In the genomic region with DNA sequence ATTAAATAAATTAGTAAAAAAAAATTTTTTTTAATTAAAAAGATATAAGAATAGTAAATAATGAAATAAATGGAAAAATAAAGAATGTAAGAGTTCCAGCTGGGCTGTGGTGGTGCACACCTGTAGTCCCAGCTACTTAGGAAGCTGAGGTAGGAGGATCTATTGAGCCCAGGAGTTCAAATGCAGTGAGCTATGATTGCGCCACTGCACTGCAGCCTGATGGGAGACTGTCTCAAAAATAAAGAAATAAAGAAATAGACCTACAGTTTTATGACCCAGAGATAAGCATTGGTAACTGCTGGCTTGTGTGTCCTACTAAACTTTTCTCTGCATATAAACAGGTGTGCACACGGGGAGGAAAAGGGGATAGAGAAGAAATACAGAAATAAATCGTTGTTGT, we compare ENCODE assay signal across 9 cellular contexts. TPM values are rescaled to one million over a fixed set of nuclear protein-coding genes. Genes with fewer than 3 reads are reported as not detected.
DNase-seq lines count a peak whose midpoint lies in the region; ATAC-seq and TF ChIP-seq lines count a peak whose summit lies in the region.
"Had no signal": no experiment of that assay in that cellular context is flagged by ENCODE, and none has a peak within 500 bp of the region (broad histone marks: within the 10 kb centered on the region; RNA-seq: fewer than 3 reads in every experiment).

No MANE protein-coding gene starts in this region.

- H3K36me3 ChIP-seq in suprapubic skin (no peaks in the 10 kb centered on the region), aorta (ENCODE audit: control insufficient read depth in 1 of 2, insufficient read depth in 2 of 2, low read length in 1 of 2) (no peaks in the 10 kb centered on the region)
- H3K36me3 ChIP-seq: gastrocnemius medialis had no signal

- H3K4me1 ChIP-seq in suprapubic skin: peaks cover 16% of the 10 kb centered on the region
- H3K4me1 ChIP-seq in aorta (ENCODE audit: control insufficient read depth in 1 of 2, insufficient read depth in 2 of 2, low read length in 2 of 2): no peaks in the 10 kb centered on the region

- no peak for TF ChIP-seq POLR2A in suprapubic skin (IDR thresholded peaks at IDR 0.05)

- no peak for ATAC-seq in aorta (ENCODE audit: low FRiP score)
- no peak for ATAC-seq in HG02938 (IDR thresholded peaks at IDR 0.05; ENCODE audit: unreplicated experiment)

- H3K4me3 ChIP-seq in iPS-18c (ENCODE audit: insufficient read depth, low read depth, low read length): peak overlapping the region; percentile 43; the same call in 1 of the 2 replicates
- peak overlapping the region; percentile 34 for H3K4me3 ChIP-seq in suprapubic skin
- H3K4me3 ChIP-seq in aorta (ENCODE audit: low read length in 2 of 2): no peak overlapping the region

- no peaks in the 10 kb centered on the region for H3K27me3 ChIP-seq in suprapubic skin
- no peaks in the 10 kb centered on the region for H3K27me3 ChIP-seq in aorta (ENCODE audit: control insufficient read depth in 1 of 2, insufficient read depth in 2 of 2, low read length in 1 of 2)
- H3K27me3 ChIP-seq: gastrocnemius medialis had no signal

- CTCF ChIA-PET in activated CD4-positive, alpha-beta T cell treated with anti-CD3 and anti-CD28 coated beads, Interleukin-2, amount 10 ng/mL, durations not matched to agents 7 days and 5 days (lab: Charles Lee): interaction anchor here (0.8 to 2.1 kb wide), 32 partner anchors 8 to 373 kb away, joined by 3 to 20 read pairs (median 4); a partner anchor contains a TSS
- CTCF ChIA-PET in activated CD4-positive, alpha-beta memory T cell treated with anti-CD3 and anti-CD28 coated beads, Interleukin-2, amount 10 ng/mL, durations not matched to agents 7 days and 5 days (lab: Charles Lee): interaction anchor here (0.6 to 1.8 kb wide), 28 partner anchors 9 to 320 kb away, joined by 3 to 58 read pairs (median 4); a partner anchor contains a TSS

- TF ChIP-seq CTCF in suprapubic skin (IDR thresholded peaks at IDR 0.05): no peak

- DNase-seq in activated CD4-positive, alpha-beta T cell treated with anti-CD3 and anti-CD28 coated beads, Interleukin-2, amount 10 ng/mL, durations not matched to agents 7 days and 5 days: no peak
- DNase-seq in activated CD4-positive, alpha-beta T cell treated with anti-CD3 and anti-CD28 coated beads for 1 hour: no peak
- no peak for DNase-seq in activated CD4-positive, alpha-beta memory T cell treated with anti-CD3 and anti-CD28 coated beads, Interleukin-2, amount 10 ng/mL, durations not matched to agents 7 days and 5 days
- DNase-seq in suprapubic skin (ENCODE audit: low spot score in 2 of 2): no peak
- DNase-seq in globus pallidus (ENCODE audit: low spot score): no peak
- DNase-seq in aorta: no peak

- H3K27ac ChIP-seq in suprapubic skin (no peak overlapping the region), aorta (ENCODE audit: low read depth in 1 of 2, low read length in 2 of 2) (no peak overlapping the region)

- 59% methylated on average over 3 of the region's 3 CpGs for WGBS in suprapubic skin
- 71 to 72% methylated on average over 3 of the region's 3 CpGs for WGBS in aorta, 2 donors

- H3K9me3 Mint-ChIP-seq in activated CD4-positive, alpha-beta T cell treated with anti-CD3 and anti-CD28 coated beads, Interleukin-2, amount 10 ng/mL, durations not matched to agents 7 days and 5 days: peaks cover 3% of the 10 kb centered on the region
- H3K9me3 Mint-ChIP-seq in activated CD4-positive, alpha-beta memory T cell treated with anti-CD3 and anti-CD28 coated beads, Interleukin-2, amount 10 ng/mL, durations not matched to agents 7 days and 5 days: peaks cover 3% of the 10 kb centered on the region

- peak overlapping the region; percentile 83 for H3K27ac Mint-ChIP-seq in activated CD4-positive, alpha-beta T cell treated with anti-CD3 and anti-CD28 coated beads, Interleukin-2, amount 10 ng/mL, durations not matched to agents 7 days and 5 days
- H3K27ac Mint-ChIP-seq in activated CD4-positive, alpha-beta memory T cell treated with anti-CD3 and anti-CD28 coated beads, Interleukin-2, amount 10 ng/mL, durations not matched to agents 7 days and 5 days: peak overlapping the region; percentile 82

- POLR2A ChIA-PET in activated CD4-positive, alpha-beta T cell treated with anti-CD3 and anti-CD28 coated beads, Interleukin-2, amount 10 ng/mL, durations not matched to agents 7 days and 5 days (lab: Charles Lee): no interaction called here
- POLR2A ChIA-PET in activated CD4-positive, alpha-beta memory T cell treated with anti-CD3 and anti-CD28 coated beads, Interleukin-2, amount 10 ng/mL, durations not matched to agents 7 days and 5 days (lab: Charles Lee): interaction anchor here (0.5 to 4.0 kb wide), 11 partner anchors 17 to 1174 kb away, joined by 3 to 37 read pairs (median 4); a partner anchor contains a TSS

- H3K4me1 Mint-ChIP-seq in activated CD4-positive, alpha-beta T cell treated with anti-CD3 and anti-CD28 coated beads, Interleukin-2, amount 10 ng/mL, durations not matched to agents 7 days and 5 days: peaks cover 36% of the 10 kb centered on the region
- peaks cover 49% of the 10 kb centered on the region for H3K4me1 Mint-ChIP-seq in activated CD4-positive, alpha-beta memory T cell treated with anti-CD3 and anti-CD28 coated beads, Interleukin-2, amount 10 ng/mL, durations not matched to agents 7 days and 5 days

- intact Hi-C loops in aorta (cut with DNase I): no loop called here

- no peak for TF ChIP-seq EP300 in suprapubic skin (IDR thresholded peaks at IDR 0.05)

- peak overlapping the region; percentile 61 for H3K4me3 Mint-ChIP-seq in activated CD4-positive, alpha-beta T cell treated with anti-CD3 and anti-CD28 coated beads, Interleukin-2, amount 10 ng/mL, durations not matched to agents 7 days and 5 days
- H3K4me3 Mint-ChIP-seq in activated CD4-positive, alpha-beta memory T cell treated with anti-CD3 and anti-CD28 coated beads, Interleukin-2, amount 10 ng/mL, durations not matched to agents 7 days and 5 days: peak overlapping the region; percentile 72

- no peaks in the 10 kb centered on the region for H3K36me3 Mint-ChIP-seq in activated CD4-positive, alpha-beta T cell treated with anti-CD3 and anti-CD28 coated beads, Interleukin-2, amount 10 ng/mL, durations not matched to agents 7 days and 5 days (ENCODE audit: low read depth)
- H3K36me3 Mint-ChIP-seq in activated CD4-positive, alpha-beta memory T cell treated with anti-CD3 and anti-CD28 coated beads, Interleukin-2, amount 10 ng/mL, durations not matched to agents 7 days and 5 days (ENCODE audit: low read depth): peaks cover 7% of the 10 kb centered on the region

- no peaks in the 10 kb centered on the region for H3K27me3 Mint-ChIP-seq in activated CD4-positive, alpha-beta T cell treated with anti-CD3 and anti-CD28 coated beads, Interleukin-2, amount 10 ng/mL, durations not matched to agents 7 days and 5 days
- H3K27me3 Mint-ChIP-seq in activated CD4-positive, alpha-beta memory T cell treated with anti-CD3 and anti-CD28 coated beads, Interleukin-2, amount 10 ng/mL, durations not matched to agents 7 days and 5 days: no peaks in the 10 kb centered on the region

- H3K9me3 ChIP-seq in iPS-18c (ENCODE audit: control insufficient read depth, insufficient read depth, low read length): no peaks in the 10 kb centered on the region
- no peaks in the 10 kb centered on the region for H3K9me3 ChIP-seq in suprapubic skin
- no peaks in the 10 kb centered on the region for H3K9me3 ChIP-seq in aorta (ENCODE audit: control insufficient read depth, low read length)
- H3K9me3 ChIP-seq: gastrocnemius medialis had no signal

RNA-seq across cellular contexts. Expression of a gene that starts 7.8 kb away (rescaled TPM):
- 10 to 100 TPM; 20.8 to 21.4 TPM for total RNA-seq in activated CD4-positive, alpha-beta T cell treated with anti-CD3 and anti-CD28 coated beads, Interleukin-2, amount 10 ng/mL, durations not matched to agents 7 days and 5 days
- total RNA-seq in activated CD4-positive, alpha-beta memory T cell treated with anti-CD3 and anti-CD28 coated beads, Interleukin-2, amount 10 ng/mL, durations not matched to agents 7 days and 5 days: 10 to 100 TPM; 30.7 to 33.9 TPM
- 1 to 10 TPM; 5.0 to 8.3 (median 6.6) TPM for total RNA-seq in suprapubic skin
- total RNA-seq in aorta: 10 to 100 TPM in 1 of 2 donors, 1 to 10 TPM in 1; 8.9 to 10.9 TPM
- 1 to 10 TPM; 2.1 to 2.5 TPM for polyA plus RNA-seq in aorta

RNA-seq across cellular contexts. Expression of a gene that starts 28.3 kb away (rescaled TPM):
- not detected for total RNA-seq in activated CD4-positive, alpha-beta T cell treated with anti-CD3 and anti-CD28 coated beads, Interleukin-2, amount 10 ng/mL, durations not matched to agents 7 days and 5 days
- under 1 TPM in 1 of 2 experiments, not detected in 1; 0.13 TPM for total RNA-seq in activated CD4-positive, alpha-beta memory T cell treated with anti-CD3 and anti-CD28 coated beads, Interleukin-2, amount 10 ng/mL, durations not matched to agents 7 days and 5 days
- total RNA-seq in suprapubic skin (not detected), aorta (not detected)
- polyA plus RNA-seq in aorta: 10 to 100 TPM in 1 of 2 donors, not detected in 1; 12.8 TPM

RNA-seq across cellular contexts. Expression of a gene that starts 41.7 kb away (rescaled TPM):
- 10 to 100 TPM; 62.5 to 72.6 TPM for total RNA-seq in activated CD4-positive, alpha-beta T cell treated with anti-CD3 and anti-CD28 coated beads, Interleukin-2, amount 10 ng/mL, durations not matched to agents 7 days and 5 days
- total RNA-seq in activated CD4-positive, alpha-beta memory T cell treated with anti-CD3 and anti-CD28 coated beads, Interleukin-2, amount 10 ng/mL, durations not matched to agents 7 days and 5 days: 10 to 100 TPM; 76.5 to 78.2 TPM
- 10 to 100 TPM; 36.2 to 57.5 (median 45.0) TPM for total RNA-seq in suprapubic skin
- total RNA-seq in aorta: 10 to 100 TPM; 40.8 to 46.2 TPM
- 10 to 100 TPM; 41.7 to 42.9 TPM for polyA plus RNA-seq in aorta

RNA-seq across cellular contexts. Expression of a gene that starts 46.2 kb away (rescaled TPM):
- total RNA-seq in activated CD4-positive, alpha-beta T cell treated with anti-CD3 and anti-CD28 coated beads, Interleukin-2, amount 10 ng/mL, durations not matched to agents 7 days and 5 days: not detected
- not detected for total RNA-seq in activated CD4-positive, alpha-beta memory T cell treated with anti-CD3 and anti-CD28 coated beads, Interleukin-2, amount 10 ng/mL, durations not matched to agents 7 days and 5 days
- under 1 TPM in 1 of 4 donors, not detected in 3; 0.45 TPM for total RNA-seq in suprapubic skin
- not detected for total RNA-seq in aorta
- under 1 TPM in 1 of 2 donors, not detected in 1; 0.18 TPM for polyA plus RNA-seq in aorta

RNA-seq across cellular contexts. Expression of a gene that starts 52.8 kb away (rescaled TPM):
- total RNA-seq in activated CD4-positive, alpha-beta T cell treated with anti-CD3 and anti-CD28 coated beads, Interleukin-2, amount 10 ng/mL, durations not matched to agents 7 days and 5 days: under 1 TPM; 0.20 to 0.23 TPM
- 1 to 10 TPM; 1.0 to 1.3 TPM for total RNA-seq in activated CD4-positive, alpha-beta memory T cell treated with anti-CD3 and anti-CD28 coated beads, Interleukin-2, amount 10 ng/mL, durations not matched to agents 7 days and 5 days
- total RNA-seq in suprapubic skin: 10 to 100 TPM in 1 of 4 donors, 1 to 10 TPM in 3; 1.5 to 12.1 (median 4.6) TPM
- total RNA-seq in aorta: 10 to 100 TPM; 23.6 to 30.1 TPM
- polyA plus RNA-seq in aorta: 10 to 100 TPM; 16.2 to 35.2 TPM

Comparison
In these comparisons a context has a peak if more than half of its experiments do, and no peak if none do; other contexts are left out.
1. H3K4me3 ChIP-seq: peak in iPS-18c (single experiment) and suprapubic skin (single experiment); none in aorta (0 of 2).